23 cellular contexts compared by ENCODE assay signal in the genomic region with DNA sequence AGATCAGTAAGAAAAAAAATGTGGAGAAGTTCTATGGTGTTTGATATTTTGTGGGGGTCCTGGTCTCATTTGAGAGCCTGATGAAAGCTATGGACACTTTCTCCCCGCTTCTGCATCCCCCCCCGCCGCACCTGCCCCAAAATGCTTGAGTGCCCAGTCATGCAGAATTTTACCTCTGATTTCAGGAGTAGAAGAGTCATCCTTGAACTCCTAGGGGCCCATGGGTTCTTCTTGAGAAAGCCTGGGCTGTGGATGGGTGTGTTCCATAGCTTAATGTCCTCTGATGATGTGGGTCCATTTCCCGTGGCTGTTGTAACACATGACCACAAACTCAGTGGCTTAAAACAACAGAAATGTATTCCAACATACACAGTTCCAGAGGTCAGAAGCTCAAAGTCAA.
"Had no signal": no experiment of that assay in that cellular context is flagged by ENCODE, and none has a peak within 500 bp of the region (broad histone marks: within the 10 kb centered on the region; RNA-seq: fewer than 3 reads in every experiment).

No MANE protein-coding gene starts in this region.

- H3K9me3 ChIP-seq: ascending aorta, esophagus squamous epithelium, gastroesophageal sphincter, sigmoid colon, testis had no signal

- H3K27me3 ChIP-seq: ascending aorta, esophagus squamous epithelium, neural progenitor cell, sigmoid colon, testis had no signal

- H3K9ac ChIP-seq: neural progenitor cell had no signal

- H3K4me3 ChIP-seq: ascending aorta, esophagus squamous epithelium, gastroesophageal sphincter, neural progenitor cell, sigmoid colon, smooth muscle cell, testis had no signal

- H3K36me3 ChIP-seq: ascending aorta, gastroesophageal sphincter, neural progenitor cell, sigmoid colon had no signal

- H3K27ac ChIP-seq: ascending aorta, esophagus squamous epithelium, gastroesophageal sphincter, neural progenitor cell, sigmoid colon, testis had no signal

- H2AFZ ChIP-seq: neural progenitor cell had no signal

- ATAC-seq: activated naive CD4-positive, alpha-beta T cell treated with anti-CD3 and anti-CD28 coated beads, Interleukin-2, amount 50 U/mL, for 72 hours; activated T-helper 17 cell treated with anti-CD3 and anti-CD28 coated beads, Interleukin-2, amount 50 U/mL, for 72 hours; gastroesophageal sphincter; left ventricle myocardium superior; naive thymus-derived CD4-positive, alpha-beta T cell; stimulated activated naive B cell treated with anti-CD40 and anti-IgM and Interleukin-4, amounts not matched to agents 10 μg/mL and 1 μg/mL and 100 μg/mL, for 72 hours had no signal

- DNase-seq: activated CD4-positive, alpha-beta T cell treated with anti-CD3 and anti-CD28 coated beads, Interleukin-2, amount 50 U/mL, for 1 hour; activated CD8-positive, alpha-beta memory T cell treated with anti-CD3 and anti-CD28 coated beads for 24 hours; activated CD8-positive, alpha-beta memory T cell treated with anti-CD3 and anti-CD28 coated beads, Interleukin-2, amount 50 U/mL, for 4 hours; activated T-cell treated with anti-CD3 and anti-CD28 coated beads, Interleukin-2, amount 50 U/mL, for 24 hours; effector memory CD4-positive, alpha-beta T cell; esophagus squamous epithelium; head of caudate nucleus; hypothalamus; left ventricle myocardium superior; naive thymus-derived CD4-positive, alpha-beta T cell; posterior cingulate gyrus; sigmoid colon; stimulated activated CD4-positive, alpha-beta T cell treated with anti-CD3 and anti-CD28 coated beads, Interleukin-2, amount 100 ng/mL, for 48 hours; stimulated activated CD8-positive, alpha-beta memory T cell treated with anti-CD3 and anti-CD28 coated beads, Interleukin-4, amount 100 ng/mL, for 48 hours; stimulated activated naive B cell treated with anti-CD40 and anti-IgM and Interleukin-4, amounts not matched to agents 10 μg/mL and 1 μg/mL and 100 μg/mL, for 72 hours; T-helper 9 cell; testis had no signal

- H3K4me1 ChIP-seq: ascending aorta, gastroesophageal sphincter, sigmoid colon, testis had no signal

- H3K4me2 ChIP-seq: neural progenitor cell, smooth muscle cell had no signal
